In the genomic region with DNA sequence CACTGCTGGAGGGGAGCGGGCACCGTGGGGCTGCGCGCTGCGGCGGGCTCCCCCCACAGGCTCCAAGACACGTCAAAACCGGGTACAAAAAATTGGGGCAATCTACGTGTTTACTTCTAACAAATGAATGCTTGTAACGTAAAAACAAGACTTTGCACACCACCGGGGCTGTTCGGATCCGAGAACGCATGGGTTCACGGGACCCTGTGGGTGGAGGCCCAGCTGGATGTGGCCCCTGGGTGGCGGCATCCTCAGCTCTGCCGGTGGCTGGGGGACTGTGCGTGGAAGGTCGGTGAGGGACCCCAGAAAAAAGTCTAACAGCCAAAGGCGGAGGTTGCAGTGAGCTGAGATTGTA, we compare ENCODE assay signal across 14 cellular contexts. TPM values are rescaled to one million over a fixed set of nuclear protein-coding genes. Genes with fewer than 3 reads are reported as not detected.
DNase-seq lines count a peak whose midpoint lies in the region; ATAC-seq, FAIRE-seq and TF ChIP-seq lines count a peak whose summit lies in the region.
"Had no signal": no experiment of that assay in that cellular context is flagged by ENCODE, and none has a peak within 500 bp of the region (broad histone marks: within the 10 kb centered on the region; RNA-seq: fewer than 3 reads in every experiment).

No MANE protein-coding gene starts in this region.

- no peak for FAIRE-seq in HepG2 (lab: Jason Lieb, UNC)

- peak overlapping the region in 1 of 2 donors; percentile 46 for H3K4me3 ChIP-seq in CD4-positive, alpha-beta memory T cell (ENCODE audit: low read length in 2 of 2)
- H3K4me3 ChIP-seq in KMS-11 (IDR thresholded peaks at IDR 0.05; ENCODE audit: insufficient read depth, low read depth, low read length), result no peak overlapping the region
- peak overlapping the region in 1 of 3 experiments; percentile 53; a peak in 1 of 6 replicates for H3K4me3 ChIP-seq in HepG2 (replicated peaks in 1 of 3; ENCODE audit: insufficient read depth in 1 of 3, low read depth in 2 of 3, low read length in 3 of 3)
- no peak overlapping the region for H3K4me3 ChIP-seq in A673 (ENCODE audit: low read depth, low read length, poor library complexity, severe bottlenecking)
- H3K4me3 ChIP-seq: BLaER1, K562 had no signal

- H3K9me3 Mint-ChIP-seq in CD4-positive, alpha-beta memory T cell, result peaks cover 0 to under 1% (median 0%) of the 10 kb centered on the region in 8 donors

- H3K27ac Mint-ChIP-seq in CD4-positive, alpha-beta memory T cell, result peak overlapping the region in 2 of 7 donors; percentile 25 to 33

- BruUV-seq in HepG2 (replicated peaks; lab: Mats Ljungman, UMichigan) (no TSS peak), A673 (replicated peaks; lab: Mats Ljungman, UMichigan) (no TSS peak)

- H2AFZ ChIP-seq in KMS-11 (ENCODE audit: low read depth), result no peak overlapping the region; the same call in 1 of the 2 replicates
- no peak overlapping the region for H2AFZ ChIP-seq in HepG2 (ENCODE audit: low read length)

- 91% methylated on average over 20 of the region's 20 CpGs for WGBS in HepG2 (ENCODE audit: low lambda C conversion rate)

- intact Hi-C loops in CD4-positive, alpha-beta memory T cell (cut with micrococcal nuclease), result loop anchor here (1.0 to 2.0 kb wide), 5 partner anchors 59 to 535 kb away; a partner anchor contains a TSS
- intact Hi-C loops in HepG2 (cut with micrococcal nuclease; ENCODE audit: unreplicated experiment) (loop anchor here (1.0 kb wide), 1 partner anchor 167 kb away; no protein-coding TSS in a partner anchor), A673 (cut with micrococcal nuclease; ENCODE audit: unreplicated experiment) (loop anchor here (2.0 kb wide), 1 partner anchor 171 kb away; no protein-coding TSS in a partner anchor)

- H3K36me3 ChIP-seq in CD4-positive, alpha-beta memory T cell (ENCODE audit: insufficient read depth, low read length), result no peaks in the 10 kb centered on the region
- H3K36me3 ChIP-seq in KMS-11 (ENCODE audit: insufficient read depth), result no peaks in the 10 kb centered on the region
- no peaks in the 10 kb centered on the region for H3K36me3 ChIP-seq in HepG2 (replicated peaks in 1 of 2; ENCODE audit: control insufficient read depth in 1 of 2, insufficient read depth in 2 of 2, low read length in 2 of 2)
- no peaks in the 10 kb centered on the region for H3K36me3 ChIP-seq in A673 (ENCODE audit: insufficient read depth, low read length, poor library complexity, severe bottlenecking)
- H3K36me3 ChIP-seq: BLaER1 had no signal

- TF ChIP-seq POLR2A in HepG2 (IDR thresholded peaks at IDR 0.05; ENCODE audit: insufficient read depth in 1 of 2, low read depth in 2 of 2, low read length in 2 of 2), result no peak

- in situ Hi-C loops in HepG2 (cut with HindIII; ENCODE audit: extremely low pct_ligation_motif_present, low pct_unique_long_range_greater_than_20kb), result loop anchor here (5.0 kb wide), 3 partner anchors 66 to 536 kb away; a partner anchor contains a TSS

- peaks cover 3 to 4% of the 10 kb centered on the region in 2 donors for H3K27me3 Mint-ChIP-seq in CD4-positive, alpha-beta memory T cell

- no peak for TF ChIP-seq RAD21 in HepG2 (CRISPR knock-in tag; IDR thresholded peaks at IDR 0.05)

- TF ChIP-seq CTCF in KMS-11 (conservative IDR thresholded peaks at IDR 0.05; ENCODE audit: low read depth, low read length), result no peak
- no peak for TF ChIP-seq CTCF in HepG2 (CRISPR knock-in tag; IDR thresholded peaks at IDR 0.05)
- TF ChIP-seq CTCF in A673 (conservative IDR thresholded peaks at IDR 0.05; ENCODE audit: low read depth, low read length), result no peak

- H3K27ac ChIP-seq in CD4-positive, alpha-beta memory T cell (ENCODE audit: low read depth, low read length), result no peak overlapping the region
- H3K27ac ChIP-seq in KMS-11 (no peak overlapping the region), HepG2 (ENCODE audit: extremely low read length, insufficient read depth, low read length) (no peak overlapping the region), A673 (ENCODE audit: low read depth, low read length, poor library complexity, severe bottlenecking) (no peak overlapping the region)
- H3K27ac ChIP-seq: BLaER1 had no signal

- no peak for TF ChIP-seq EP300 in HepG2 (IDR thresholded peaks at IDR 0.05; ENCODE audit: low read depth in 2 of 2, low read length in 2 of 2)
- no peak for TF ChIP-seq EP300 in HepG2 (CRISPR knock-in tag; IDR thresholded peaks at IDR 0.05; ENCODE audit: borderline replicate concordance)

- H4K20me1 ChIP-seq in KMS-11 (ENCODE audit: insufficient read depth), result no peaks in the 10 kb centered on the region
- no peaks in the 10 kb centered on the region for H4K20me1 ChIP-seq in HepG2 (ENCODE audit: insufficient read depth, low read length)
- H4K20me1 ChIP-seq: BLaER1 had no signal

- H3K36me3 Mint-ChIP-seq in CD4-positive, alpha-beta memory T cell, result no peaks in the 10 kb centered on the region

- no peaks in the 10 kb centered on the region for H3K79me2 ChIP-seq in KMS-11 (ENCODE audit: insufficient read depth, low read depth)
- H3K79me2 ChIP-seq in HepG2 (ENCODE audit: insufficient read depth, low read length), result no peaks in the 10 kb centered on the region

- peak overlapping the region; percentile 81; the same call in 1 of the 2 replicates for H3K4me2 ChIP-seq in KMS-11
- no peak overlapping the region for H3K4me2 ChIP-seq in HepG2 (ENCODE audit: low read depth, low read length)
- H3K4me2 ChIP-seq: BLaER1 had no signal

- H3K4me1 ChIP-seq in CD4-positive, alpha-beta memory T cell (ENCODE audit: insufficient read depth, low read length), result peaks cover 8% of the 10 kb centered on the region
- H3K4me1 ChIP-seq in KMS-11 (ENCODE audit: low read depth, poor library complexity, severe bottlenecking) (peaks cover 7% of the 10 kb centered on the region), HepG2 (ENCODE audit: insufficient read depth, low read length) (peaks cover 50% of the 10 kb centered on the region), A673 (ENCODE audit: insufficient read depth, low read length, poor library complexity, severe bottlenecking) (no peaks in the 10 kb centered on the region)

- CTCF ChIA-PET in CD4-positive, alpha-beta memory T cell (lab: Charles Lee; ENCODE audit: partially characterized antibody), result interaction anchor here (0.8 to 7.1 kb wide), 18 partner anchors 10 to 542 kb away, joined by 3 to 125 read pairs (median 4); a partner anchor contains a TSS
- CTCF ChIA-PET in HepG2 (lab: Yijun Ruan, JAX; ENCODE audit: low intra/inter-chr PET ratio, low total read pairs) (interaction anchor here (0.9 to 2.8 kb wide), 6 partner anchors 75 to 180 kb away, joined by 3 to 20 read pairs (median 7); no protein-coding TSS in a partner anchor), A673 (lab: Charles Lee) (no interaction called here)

- no peaks in the 10 kb centered on the region for H3K27me3 ChIP-seq in CD4-positive, alpha-beta memory T cell (ENCODE audit: insufficient read depth, low read length)
- no peaks in the 10 kb centered on the region for H3K27me3 ChIP-seq in KMS-11 (ENCODE audit: insufficient read depth, low read depth)
- H3K27me3 ChIP-seq in HepG2 (ENCODE audit: control insufficient read depth in 1 of 2, insufficient read depth in 2 of 2, low read length in 2 of 2), result peaks cover 0 to 6% of the 10 kb centered on the region in 2 experiments; a peak in 1 of 5 replicates
- no peaks in the 10 kb centered on the region for H3K27me3 ChIP-seq in A673 (replicated peaks; ENCODE audit: insufficient read depth, low read depth, low read length, poor library complexity)
- H3K27me3 ChIP-seq: BLaER1 had no signal

- no peaks in the 10 kb centered on the region for H3K9me3 ChIP-seq in CD4-positive, alpha-beta memory T cell (ENCODE audit: control insufficient read depth in 1 of 2, low read length in 2 of 2)
- H3K9me3 ChIP-seq in HepG2 (ENCODE audit: low read length), result no peaks in the 10 kb centered on the region
- no peaks in the 10 kb centered on the region for H3K9me3 ChIP-seq in A673 (ENCODE audit: low read depth, low read length, poor library complexity, severe bottlenecking)
- H3K9me3 ChIP-seq: BLaER1 had no signal

- DNase-seq in activated CD4-positive, alpha-beta T cell treated with anti-CD3 and anti-CD28 coated beads, Interleukin-2, amount 50 U/mL, for 48 hours, result peak; percentile 11 to 22
- DNase-seq in activated CD4-positive, alpha-beta T cell treated with anti-CD3 and anti-CD28 coated beads for 4 hours, result no peak
- peak in 3 of 5 donors; percentile 16 to 37 (median 21) for DNase-seq in CD4-positive, alpha-beta memory T cell
- DNase-seq in HepG2 (ENCODE audit: low spot score) (no peak), NCI-H2107 treated with DMSO at 0.1 percent for 48 hours (lab: John Stamatoyannopoulos, UW; ENCODE audit: unreplicated experiment) (no peak), NCI-H524 (lab: John Stamatoyannopoulos, UW) (no peak), A673 (ENCODE audit: low spot score) (no peak)

- POLR2A ChIA-PET in CD4-positive, alpha-beta memory T cell (lab: Charles Lee; ENCODE audit: partially characterized antibody), result interaction anchor here (0.6 to 1.5 kb wide), 3 partner anchors 59 to 141 kb away, joined by 3 to 7 read pairs (median 3); a partner anchor contains a TSS
- POLR2A ChIA-PET in HepG2 (lab: Yijun Ruan, JAX), result interaction anchor here (1.3 kb wide), 2 partner anchors 13 to 67 kb away, joined by 4 to 6 read pairs; a partner anchor contains a TSS
- POLR2A ChIA-PET in A673 (lab: Charles Lee; ENCODE audit: low non-redundant PET), result no interaction called here

- peak overlapping the region in 5 of 8 donors; percentile 31 to 64 (median 41) for H3K4me3 Mint-ChIP-seq in CD4-positive, alpha-beta memory T cell

- no peak for ATAC-seq in HepG2

- H3K9ac ChIP-seq in KMS-11 (no peak overlapping the region), HepG2 (ENCODE audit: insufficient read depth, low read depth, low read length) (no peak overlapping the region)
- H3K9ac ChIP-seq: BLaER1 had no signal

- peaks cover 4 to 22% (median 5%) of the 10 kb centered on the region in 4 donors for H3K4me1 Mint-ChIP-seq in CD4-positive, alpha-beta memory T cell

RNA-seq across cellular contexts. Expression of a gene that starts 10.3 kb away (rescaled TPM):
- total RNA-seq in CD4-positive, alpha-beta memory T cell, result not detected
- polyA plus RNA-seq in CD4-positive, alpha-beta memory T cell, result not detected
- total RNA-seq in HepG2 (2016; rRNA removed; fragmentation: Illumina TruSeq; extraction: Trizol) (0.41 and 2.2 TPM in 2 replicates), A673 (2021) (0.17 and 0.28 TPM in 2 replicates)
- 2.6 and 2.7 TPM in 2 replicates for total RNA-seq in HepG2 (2016; cell fraction: cytosol; rRNA removed; fragmentation: Illumina TruSeq; extraction: Trizol; ENCODE audit: low read depth)
- total RNA-seq in HepG2 (2016; cell fraction: insoluble cytoplasmic fraction; rRNA removed; fragmentation: Illumina TruSeq; extraction: Trizol), result 0.51 and 1.7 TPM in 2 replicates
- 1.5 and 1.7 TPM in 2 replicates for total RNA-seq in HepG2 (2016; cell fraction: membrane; rRNA removed; fragmentation: Illumina TruSeq; extraction: Trizol)
- 1.7 and 2.4 TPM in 2 replicates for total RNA-seq in HepG2 (2016; cell fraction: nucleus; rRNA removed; fragmentation: Illumina TruSeq; extraction: Trizol)
- 1.1 TPM in 2 replicates for polyA plus RNA-seq in HepG2 (2011; rRNA removed)
- 0.85 and 1.0 TPM in 2 replicates for polyA plus RNA-seq in HepG2 (2011; cell fraction: cytosol; rRNA removed)
- 4.6 and 6.0 TPM in 2 replicates for polyA plus RNA-seq in HepG2 (2011; cell fraction: nucleus; rRNA removed)
- 0.63 and 0.66 TPM in 2 replicates for polyA plus RNA-seq in HepG2 (2012)
- polyA plus RNA-seq in HepG2 (2016; cell fraction: cytosol; fragmentation: Illumina TruSeq; extraction: Trizol; ENCODE audit: low read depth), result 2.1 and 2.7 TPM in 2 replicates
- 1.1 and 1.2 TPM in 2 replicates for polyA plus RNA-seq in HepG2 (2016; cell fraction: insoluble cytoplasmic fraction; fragmentation: Illumina TruSeq; extraction: Trizol; ENCODE audit: low read depth)
- polyA plus RNA-seq in HepG2 (2016; cell fraction: membrane; fragmentation: Illumina TruSeq; extraction: Trizol; ENCODE audit: low read depth), result 2.4 and 2.6 TPM in 2 replicates
- polyA plus RNA-seq in HepG2 (2016; cell fraction: nucleus; fragmentation: Illumina TruSeq; extraction: Trizol; ENCODE audit: insufficient read depth, low read depth), result 5.9 and 6.0 TPM in 2 replicates
- polyA minus RNA-seq in HepG2 (2011; rRNA and poly(A)+ RNA removed; ENCODE audit: low replicate concordance), result 1.7 TPM in 1 of 2 replicates, not detected in the other
- 0.35 and 0.40 TPM in 2 replicates for polyA minus RNA-seq in HepG2 (2011; cell fraction: cytosol; rRNA and poly(A)+ RNA removed)
- polyA minus RNA-seq in HepG2 (2011; cell fraction: nucleus; rRNA and poly(A)+ RNA removed), result 0.62 and 0.64 TPM in 2 replicates
- total RNA-seq: Daoy, K562, NCI-H460, PC-3, SK-MEL-5 had no signal

RNA-seq across cellular contexts. Expression of a gene that starts 41.8 kb away (rescaled TPM):
- total RNA-seq in CD4-positive, alpha-beta memory T cell, result under 1 TPM in 1 of 2 experiments, not detected in 1; 0.32 TPM
- polyA plus RNA-seq in CD4-positive, alpha-beta memory T cell, result not detected
- total RNA-seq in HepG2 (2016; rRNA removed; fragmentation: Illumina TruSeq; extraction: Trizol) (45.1 and 51.6 TPM in 2 replicates), A673 (2021) (39.4 and 42.0 TPM in 2 replicates)
- 34.5 and 35.4 TPM in 2 replicates for total RNA-seq in HepG2 (2016; cell fraction: cytosol; rRNA removed; fragmentation: Illumina TruSeq; extraction: Trizol; ENCODE audit: low read depth)
- 39.3 and 56.4 TPM in 2 replicates for total RNA-seq in HepG2 (2016; cell fraction: insoluble cytoplasmic fraction; rRNA removed; fragmentation: Illumina TruSeq; extraction: Trizol)
- total RNA-seq in HepG2 (2016; cell fraction: membrane; rRNA removed; fragmentation: Illumina TruSeq; extraction: Trizol), result 85.6 and 91.5 TPM in 2 replicates
- 24.3 and 30.9 TPM in 2 replicates for total RNA-seq in HepG2 (2016; cell fraction: nucleus; rRNA removed; fragmentation: Illumina TruSeq; extraction: Trizol)
- polyA plus RNA-seq in HepG2 (2011; rRNA removed), result 17.6 and 30.3 TPM in 2 replicates
- polyA plus RNA-seq in HepG2 (2011; cell fraction: cytosol; rRNA removed), result 9.6 and 22.4 TPM in 2 replicates
- polyA plus RNA-seq in HepG2 (2011; cell fraction: nucleus; rRNA removed), result 49.0 and 59.4 TPM in 2 replicates
- polyA plus RNA-seq in HepG2 (2012), result 12.5 and 18.3 TPM in 2 replicates
- 46.7 and 50.1 TPM in 2 replicates for polyA plus RNA-seq in HepG2 (2016; cell fraction: cytosol; fragmentation: Illumina TruSeq; extraction: Trizol; ENCODE audit: low read depth)
- polyA plus RNA-seq in HepG2 (2016; cell fraction: insoluble cytoplasmic fraction; fragmentation: Illumina TruSeq; extraction: Trizol; ENCODE audit: low read depth), result 41.6 and 54.2 TPM in 2 replicates
- polyA plus RNA-seq in HepG2 (2016; cell fraction: membrane; fragmentation: Illumina TruSeq; extraction: Trizol; ENCODE audit: low read depth), result 92.1 and 104 TPM in 2 replicates
- polyA plus RNA-seq in HepG2 (2016; cell fraction: nucleus; fragmentation: Illumina TruSeq; extraction: Trizol; ENCODE audit: insufficient read depth, low read depth), result 70.1 and 70.6 TPM in 2 replicates
- polyA minus RNA-seq in HepG2 (2011; rRNA and poly(A)+ RNA removed; ENCODE audit: low replicate concordance), result 11.9 and 50.0 TPM in 2 replicates
- polyA minus RNA-seq in HepG2 (2011; cell fraction: cytosol; rRNA and poly(A)+ RNA removed), result 9.7 and 13.5 TPM in 2 replicates
- polyA minus RNA-seq in HepG2 (2011; cell fraction: nucleus; rRNA and poly(A)+ RNA removed), result 10.3 TPM in 2 replicates
- polyA plus RNA-seq: K562 had no signal

Comparison
In these comparisons a context has a peak if more than half of its experiments do, and no peak if none do; other contexts are left out.
1. DNase-seq: peak in activated CD4-positive, alpha-beta T cell treated with anti-CD3 and anti-CD28 coated beads, Interleukin-2, amount 50 U/mL, for 48 hours (2 of 2) and CD4-positive, alpha-beta memory T cell (3 of 5); none in activated CD4-positive, alpha-beta T cell treated with anti-CD3 and anti-CD28 coated beads for 4 hours (0 of 2), HepG2 (single experiment), NCI-H2107 treated with DMSO at 0.1 percent for 48 hours (single experiment), NCI-H524 (0 of 2) and A673 (single experiment).
2. RNA of a gene that starts 41.8 kb away (total RNA-seq): 24.3 to 91.5 TPM in HepG2 and 39.4 to 42.0 TPM in A673; 0.32 TPM in CD4-positive, alpha-beta memory T cell; every median in the first group is over 10 times any median in the second.